9 cellular contexts compared by ENCODE assay signal in the genomic region with DNA sequence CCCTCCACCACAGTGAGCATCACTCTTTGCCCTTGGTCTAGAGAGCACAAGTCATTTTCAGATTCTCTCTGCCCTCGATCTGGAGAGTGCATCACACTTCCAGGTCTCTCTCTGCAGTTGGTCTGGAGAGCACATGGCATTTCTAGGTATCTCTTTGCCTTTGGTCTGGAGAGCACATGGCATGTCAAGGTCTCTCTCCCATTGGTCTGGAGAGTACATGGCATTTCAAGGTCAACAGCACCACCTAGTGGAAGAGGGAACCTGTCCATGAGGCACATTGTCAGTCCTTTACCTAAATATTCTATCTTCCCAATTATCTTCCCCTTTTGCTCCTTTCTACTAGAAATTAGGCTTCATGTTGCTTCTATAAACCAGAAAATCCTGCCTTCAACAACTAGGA.
DNase-seq lines count a peak whose midpoint lies in the region; ATAC-seq and TF ChIP-seq lines count a peak whose summit lies in the region.
"Had no signal": no experiment of that assay in that cellular context is flagged by ENCODE, and none has a peak within 500 bp of the region (broad histone marks: within the 10 kb centered on the region; RNA-seq: fewer than 3 reads in every experiment).

No MANE protein-coding gene starts in this region.

- no peak overlapping the region for H3K27ac ChIP-seq in hepatocyte
- H3K27ac ChIP-seq in CD8-positive, alpha-beta memory T cell (ENCODE audit: low read depth, low read length), result no peak overlapping the region
- no peak overlapping the region for H3K27ac ChIP-seq in suprapubic skin
- H3K27ac ChIP-seq: parathyroid adenoma had no signal

- no peaks in the 10 kb centered on the region for H3K4me1 Mint-ChIP-seq in CD8-positive, alpha-beta memory T cell

- no peaks in the 10 kb centered on the region for H3K36me3 Mint-ChIP-seq in CD8-positive, alpha-beta memory T cell

- H3K9me3 Mint-ChIP-seq in CD8-positive, alpha-beta memory T cell, result peaks cover 10 to 54% (median 14%) of the 10 kb centered on the region in 5 donors

- H3K4me1 ChIP-seq in hepatocyte (ENCODE audit: insufficient read depth) (no peaks in the 10 kb centered on the region), suprapubic skin (no peaks in the 10 kb centered on the region)
- H3K4me1 ChIP-seq in CD8-positive, alpha-beta memory T cell (ENCODE audit: insufficient read depth, low read length), result no peaks in the 10 kb centered on the region
- H3K4me1 ChIP-seq: parathyroid adenoma had no signal

- no peaks in the 10 kb centered on the region for H4K20me1 ChIP-seq in hepatocyte (ENCODE audit: insufficient read depth, poor library complexity, severe bottlenecking)

- H2AFZ ChIP-seq in hepatocyte, result no peak overlapping the region
- H2AFZ ChIP-seq: parathyroid adenoma had no signal

- H3K4me3 Mint-ChIP-seq in CD8-positive, alpha-beta memory T cell, result no peak overlapping the region

- TF ChIP-seq EP300 in suprapubic skin (IDR thresholded peaks at IDR 0.05), result no peak

- 89% methylated on average over 1 of the region's 1 CpG for WGBS in hepatocyte (ENCODE audit: low lambda C conversion rate, missing lambda C conversion rate)
- WGBS in suprapubic skin, result 37% methylated on average over 1 of the region's 1 CpG

- no peak overlapping the region for H3K4me2 ChIP-seq in hepatocyte

- TF ChIP-seq POLR2A in suprapubic skin (IDR thresholded peaks at IDR 0.05), result no peak

- CTCF ChIA-PET in CD8-positive, alpha-beta memory T cell (lab: Charles Lee), result no interaction called here

- DNase-seq in DMS153 (lab: John Stamatoyannopoulos, UW) (peak; percentile 18), RPMI8226 (peak; percentile 58), hepatocyte (ENCODE audit: low spot score) (peak; percentile 58), ureter (ENCODE audit: low spot score) (no peak), suprapubic skin (ENCODE audit: low spot score in 2 of 2) (no peak)
- no peak for DNase-seq in CD8-positive, alpha-beta memory T cell

- POLR2A ChIA-PET in CD8-positive, alpha-beta memory T cell (lab: Charles Lee), result no interaction called here

- H3K9me3 ChIP-seq in hepatocyte (ENCODE audit: low read depth), result no peaks in the 10 kb centered on the region
- H3K9me3 ChIP-seq in CD8-positive, alpha-beta memory T cell (ENCODE audit: low read length), result no peaks in the 10 kb centered on the region
- peaks cover 8% of the 10 kb centered on the region for H3K9me3 ChIP-seq in suprapubic skin

- no peak overlapping the region for H3K4me3 ChIP-seq in hepatocyte
- H3K4me3 ChIP-seq in CD8-positive, alpha-beta memory T cell (ENCODE audit: low read length), result no peak overlapping the region
- no peak overlapping the region for H3K4me3 ChIP-seq in suprapubic skin

- H3K36me3 ChIP-seq in hepatocyte (replicated peaks; ENCODE audit: insufficient read depth, low read depth), result no peaks in the 10 kb centered on the region
- H3K36me3 ChIP-seq in CD8-positive, alpha-beta memory T cell (ENCODE audit: insufficient read depth, low read length), result no peaks in the 10 kb centered on the region
- H3K36me3 ChIP-seq in suprapubic skin, result no peaks in the 10 kb centered on the region

- H3K27me3 Mint-ChIP-seq in CD8-positive, alpha-beta memory T cell, result no peaks in the 10 kb centered on the region

- peak; percentile 68 for ATAC-seq in GM18909 (IDR thresholded peaks at IDR 0.05; ENCODE audit: poor library complexity, unreplicated experiment)
- ATAC-seq in HG03342 (IDR thresholded peaks at IDR 0.05; ENCODE audit: unreplicated experiment), result peak; percentile 94

- no peak overlapping the region for H3K27ac Mint-ChIP-seq in CD8-positive, alpha-beta memory T cell

- H3K9me2 ChIP-seq in hepatocyte (replicated peaks; ENCODE audit: insufficient read depth), result no peaks in the 10 kb centered on the region

- H3K79me2 ChIP-seq in hepatocyte, result no peaks in the 10 kb centered on the region
- H3K79me2 ChIP-seq: parathyroid adenoma had no signal

- TF ChIP-seq CTCF in hepatocyte (IDR thresholded peaks at IDR 0.05; ENCODE audit: poor library complexity) (peak; percentile 40), suprapubic skin (IDR thresholded peaks at IDR 0.05) (no peak)

- H3K27me3 ChIP-seq in hepatocyte (no peaks in the 10 kb centered on the region), suprapubic skin (no peaks in the 10 kb centered on the region)
- H3K27me3 ChIP-seq in CD8-positive, alpha-beta memory T cell (ENCODE audit: insufficient read depth, low read length, poor library complexity, severe bottlenecking), result no peaks in the 10 kb centered on the region

Comparison
In these comparisons a context has a peak if more than half of its experiments do, and no peak if none do; other contexts are left out.
1. DNase-seq: peak in DMS153 (single experiment), RPMI8226 (single experiment) and hepatocyte (single experiment); none in CD8-positive, alpha-beta memory T cell (0 of 5), ureter (single experiment) and suprapubic skin (0 of 2).